In the genomic region with DNA sequence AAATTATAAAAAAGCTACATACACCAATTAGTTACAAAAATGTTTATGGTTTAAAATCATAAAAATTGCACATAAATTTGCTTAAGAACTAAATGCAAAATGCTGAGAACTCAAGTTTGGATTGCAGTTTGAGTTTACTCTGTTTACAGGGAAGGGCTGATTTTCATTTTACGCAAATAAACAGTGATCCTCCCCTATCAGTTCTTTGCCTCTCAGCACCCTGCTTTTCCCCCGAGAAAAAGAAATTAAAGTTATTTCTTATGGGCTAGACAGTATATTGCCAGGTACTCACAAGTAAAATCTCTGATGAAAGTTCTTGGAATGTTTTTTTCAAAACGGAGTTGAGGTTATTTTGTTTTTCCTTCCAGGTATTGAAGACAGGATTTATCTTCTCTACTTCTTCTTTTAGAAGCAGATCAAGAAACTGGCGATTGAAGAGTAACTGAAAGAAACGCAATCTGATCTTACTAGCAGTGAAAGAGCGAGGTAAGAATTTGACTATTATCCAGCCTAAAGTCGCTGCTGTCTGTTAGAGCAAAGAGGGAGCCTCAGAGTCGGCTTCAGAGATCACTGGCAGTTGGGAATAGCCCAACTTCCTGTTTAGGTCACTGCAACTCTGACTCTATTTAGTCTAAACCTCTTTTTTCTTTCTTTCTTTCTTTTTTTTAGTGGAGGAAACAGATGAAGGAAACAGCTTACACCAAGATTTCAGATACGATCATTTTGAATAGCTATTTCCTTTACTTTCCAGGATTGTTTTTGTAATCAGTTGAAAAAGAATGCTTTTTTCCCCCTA, we compare ENCODE assay signal across 8 cellular contexts. TPM values are rescaled to one million over a fixed set of nuclear protein-coding genes. Genes with fewer than 3 reads are reported as not detected.
DNase-seq lines count a peak whose midpoint lies in the region; ATAC-seq and TF ChIP-seq lines count a peak whose summit lies in the region.

A gene (minus strand): TSS at position 528 of the 796 bp plus-strand sequence. CDS start 50,667 bp downstream, outside the sequence.

- intact Hi-C loops in breast epithelium (cut with DNase I; ENCODE audit: low total_unique reads) = no loop called here

- in situ Hi-C loops in KBM-7 (cut with MboI; ENCODE audit: low pct_unique_long_range_greater_than_20kb, low sequenced_read_pairs) = no loop called here

- H3K9me3 ChIP-seq in breast epithelium = no peaks in the 10 kb centered on the region

- H3K4me3 ChIP-seq in AG10803 (ENCODE audit: low read length) (peak within 1 kb of the TSS; percentile 64), breast epithelium (peak within 1 kb of the TSS; percentile 43 to 64 (median 55))

- H3K36me3 ChIP-seq in breast epithelium = no peaks in the 10 kb centered on the region

- no peak; the same call in 1 of the 2 replicates for TF ChIP-seq CTCF in AG10803 (conservative IDR thresholded peaks at IDR 0.05; ENCODE audit: low read length)
- TF ChIP-seq CTCF in breast epithelium (IDR thresholded peaks at IDR 0.05) = no peak

- H3K27me3 ChIP-seq in breast epithelium = no peaks in the 10 kb centered on the region

- DNase-seq in AG10803 (ENCODE audit: low read depth) = peak; percentile 65
- DNase-seq in KBM-7 = peak; percentile 75
- DNase-seq in breast epithelium (ENCODE audit: low spot score in 2 of 2) = no peak
- peak; percentile 65 for DNase-seq in kidney tubule cell (ENCODE audit: low spot score)
- DNase-seq in superior temporal gyrus (ENCODE audit: extremely low spot score) = peak; percentile 8
- no peak for DNase-seq in NCI-H2227 treated with DMSO at 0.1 percent for 48 hours (lab: John Stamatoyannopoulos, UW)
- DNase-seq in amygdala (lab: John Stamatoyannopoulos, UW) = no peak

- no peak for TF ChIP-seq POLR2A in breast epithelium (IDR thresholded peaks at IDR 0.05)

- H3K4me1 ChIP-seq in breast epithelium = no peaks in the 10 kb centered on the region

- ATAC-seq in HG02981 (IDR thresholded peaks at IDR 0.05; ENCODE audit: unreplicated experiment) = no peak

- H3K27ac ChIP-seq in breast epithelium = peak within 1 kb of the TSS; percentile 58 to 60

RNA-seq across cellular contexts. Expression of the gene that starts here (rescaled TPM):
- 100 to 1,000 TPM in 1 of 3 donors, 10 to 100 TPM in 2; 52.4 to 105 (median 90.1) TPM for total RNA-seq in breast epithelium

Comparison
In these comparisons a context has a peak if more than half of its experiments do, and no peak if none do; other contexts are left out.
1. DNase-seq: peak in AG10803 (single experiment), KBM-7 (single experiment), kidney tubule cell (single experiment) and superior temporal gyrus (single experiment); none in breast epithelium (0 of 2), NCI-H2227 treated with DMSO at 0.1 percent for 48 hours (single experiment) and amygdala (0 of 56).